In genomic region chr11:69930081-69931059, GRCh38 we compare ENCODE assay signal across 19 cellular contexts.
DNase-seq lines count a peak whose midpoint lies in the region; ATAC-seq and TF ChIP-seq lines count a peak whose summit lies in the region.
"Had no signal": no experiment of that assay in that cellular context is flagged by ENCODE, and none has a peak within 500 bp of the region (broad histone marks: within the 10 kb centered on the region; RNA-seq: fewer than 3 reads in every experiment).

No MANE protein-coding gene starts in this region.

- ATAC-seq in WTC11 (no peak), left colon (no peak), T-helper 17 cell (no peak)
- ATAC-seq: HepG2, Right ventricle myocardium inferior had no signal

- H3K36me3 Mint-ChIP-seq in WTC11 (no peaks in the 10 kb centered on the region), T-helper 17 cell (ENCODE audit: low read depth) (no peaks in the 10 kb centered on the region)
- H3K36me3 Mint-ChIP-seq: CD8-positive, alpha-beta memory T cell had no signal

- H3K27ac Mint-ChIP-seq in WTC11, result no peak overlapping the region
- H3K27ac Mint-ChIP-seq in T-helper 17 cell, result no peak overlapping the region
- H3K27ac Mint-ChIP-seq: CD8-positive, alpha-beta memory T cell; HFFc6 had no signal

- peak; percentile 5 for DNase-seq in activated naive CD4-positive, alpha-beta T cell treated with anti-CD3 and anti-CD28 coated beads, Interleukin-2, amount 50 U/mL, for 16 hours
- DNase-seq in activated naive CD4-positive, alpha-beta T cell (lab: John Stamatoyannopoulos, UW), result no peak
- DNase-seq in WTC11 (ENCODE audit: low spot score), result peak; percentile 6
- peak; percentile 1 to 16 for DNase-seq in left colon
- peak; percentile 64 for DNase-seq in posterior vena cava (ENCODE audit: low spot score)
- DNase-seq in T-helper 17 cell, result no peak
- no peak for DNase-seq in NCI-H1694 treated with DMSO at 0.1 percent for 48 hours (lab: John Stamatoyannopoulos, UW)
- DNase-seq in DMS 273 treated with DMSO at 0.1 percent for 48 hours (lab: John Stamatoyannopoulos, UW), result no peak
- DNase-seq: CD8-positive, alpha-beta memory T cell; GF-D8; HFFc6; KG1; NCI-H1436 treated with DMSO at 0.1 percent for 48 hours; NCI-H2081; NCI-H510A; NCI-H82 had no signal

- POLR2A ChIA-PET in WTC11 (lab: Charles Lee), result no interaction called here

- no peaks in the 10 kb centered on the region for H3K9me3 Mint-ChIP-seq in WTC11
- H3K9me3 Mint-ChIP-seq: HFFc6 had no signal

- H3K4me3 Mint-ChIP-seq in WTC11 (no peak overlapping the region), T-helper 17 cell (no peak overlapping the region)
- H3K4me3 Mint-ChIP-seq: CD8-positive, alpha-beta memory T cell; HFFc6 had no signal

- CTCF ChIA-PET in WTC11 (lab: Charles Lee), result interaction anchor here (1.3 to 4.8 kb wide), 2 partner anchors 12 to 42 kb away, joined by 3 to 36 read pairs; no protein-coding TSS in a partner anchor

- intact Hi-C loops in left colon (cut with DNase I, micrococcal nuclease), result no loop called here
- intact Hi-C loops in posterior vena cava (cut with DNase I), result no loop called here

- peaks cover 23% of the 10 kb centered on the region for H3K4me1 Mint-ChIP-seq in WTC11
- H3K4me1 Mint-ChIP-seq in T-helper 17 cell, result peaks cover 3% of the 10 kb centered on the region

- no peak for TF ChIP-seq CTCF in WTC11 (IDR thresholded peaks at IDR 0.05)

- no peaks in the 10 kb centered on the region for H3K9me3 ChIP-seq in T-helper 17 cell (ENCODE audit: control insufficient read depth, low read length, poor library complexity, severe bottlenecking)
- H3K9me3 ChIP-seq: BLaER1 had no signal

- H3K27me3 Mint-ChIP-seq in WTC11 (ENCODE audit: low read depth) (peaks cover 24% of the 10 kb centered on the region), T-helper 17 cell (peaks cover 61% of the 10 kb centered on the region)

TF ChIP-seq in WTC11, 78 proteins besides CTCF, POLR2A, EP300 and RAD21 (continues in another document):
- TF ChIP-seq ATF1 (CRISPR knock-in tag; IDR thresholded peaks at IDR 0.05) (no peak), SMAD4 (CRISPR knock-in tag; IDR thresholded peaks at IDR 0.05) (no peak), STAT6 (CRISPR knock-in tag; conservative IDR thresholded peaks at IDR 0.05; ENCODE audit: low read depth) (no peak), ERG (CRISPR knock-in tag; IDR thresholded peaks at IDR 0.05) (no peak), SMAD3 (CRISPR knock-in tag; IDR thresholded peaks at IDR 0.05; ENCODE audit: borderline replicate concordance) (no peak), ELF4 (CRISPR knock-in tag; IDR thresholded peaks at IDR 0.05; ENCODE audit: low read depth) (no peak), JUN (CRISPR knock-in tag; IDR thresholded peaks at IDR 0.05) (no peak), ZNF396 (CRISPR knock-in tag; IDR thresholded peaks at IDR 0.05; ENCODE audit: borderline replicate concordance) (no peak), PRDM15 (CRISPR knock-in tag; IDR thresholded peaks at IDR 0.05) (no peak), PREB (CRISPR knock-in tag; IDR thresholded peaks at IDR 0.05; ENCODE audit: borderline replicate concordance) (no peak), JAZF1 (CRISPR knock-in tag; IDR thresholded peaks at IDR 0.05) (no peak), E2F5 (CRISPR knock-in tag; IDR thresholded peaks at IDR 0.05) (no peak), ZNF232 (CRISPR knock-in tag; IDR thresholded peaks at IDR 0.05) (no peak), CDX4 (CRISPR knock-in tag; IDR thresholded peaks at IDR 0.05; ENCODE audit: borderline replicate concordance) (no peak), E2F1 (CRISPR knock-in tag; IDR thresholded peaks at IDR 0.05) (no peak), SP1 (CRISPR knock-in tag; conservative IDR thresholded peaks at IDR 0.05) (no peak)

Comparison
In these comparisons a context has a peak if more than half of its experiments do, and no peak if none do; other contexts are left out.
1. DNase-seq: peak in activated naive CD4-positive, alpha-beta T cell treated with anti-CD3 and anti-CD28 coated beads, Interleukin-2, amount 50 U/mL, for 16 hours (single experiment), WTC11 (single experiment), left colon (2 of 2) and posterior vena cava (single experiment); none in activated naive CD4-positive, alpha-beta T cell (0 of 4), T-helper 17 cell (0 of 3), NCI-H1694 treated with DMSO at 0.1 percent for 48 hours (single experiment) and DMS 273 treated with DMSO at 0.1 percent for 48 hours (single experiment).